In genomic region chr2:105517814-105518705, GRCh38 we compare ENCODE assay signal across 10 cellular contexts.
A peak's percentile ranks its signal among the peaks of the same experiment; 100 is the strongest.
DNase-seq lines count a peak whose midpoint lies in the region; ATAC-seq and TF ChIP-seq lines count a peak whose summit lies in the region.
"Had no signal": no experiment of that assay in that cellular context is flagged by ENCODE, and none has a peak within 500 bp of the region (broad histone marks: within the 10 kb centered on the region; RNA-seq: fewer than 3 reads in every experiment).

No MANE protein-coding gene starts in this region.

- H3K27ac ChIP-seq in C4-2B (peak overlapping the region; percentile 6; the same call in 1 of the 2 replicates), RWPE1 (peak overlapping the region; percentile 4; the same call in 1 of the 2 replicates)
- H3K27ac ChIP-seq: HL-60 had no signal

- CTCF ChIA-PET in RWPE1 (lab: Yijun Ruan, JAX): interaction anchor here (0.6 to 0.9 kb wide), 3 partner anchors 149 to 1699 kb away, joined by 5 to 7 read pairs (median 5); no protein-coding TSS in a partner anchor
- CTCF ChIA-PET in activated CD8-positive, alpha-beta T cell treated with anti-CD3 and anti-CD28 coated beads for 36 hours (lab: Charles Lee): interaction anchor here (0.9 to 6.0 kb wide), 2 partner anchors 149 to 150 kb away, joined by 4 to 55 read pairs; no protein-coding TSS in a partner anchor

- H3K4me1 Mint-ChIP-seq in activated CD8-positive, alpha-beta T cell treated with anti-CD3 and anti-CD28 coated beads for 36 hours (ENCODE audit: low read depth): no peaks in the 10 kb centered on the region

- no peak overlapping the region for H3K4me3 Mint-ChIP-seq in activated CD8-positive, alpha-beta T cell treated with anti-CD3 and anti-CD28 coated beads for 36 hours

- no peak overlapping the region for H3K27ac Mint-ChIP-seq in activated CD8-positive, alpha-beta T cell treated with anti-CD3 and anti-CD28 coated beads for 36 hours

- no peaks in the 10 kb centered on the region for H3K27me3 Mint-ChIP-seq in activated CD8-positive, alpha-beta T cell treated with anti-CD3 and anti-CD28 coated beads for 36 hours

- no peaks in the 10 kb centered on the region for H3K36me3 Mint-ChIP-seq in activated CD8-positive, alpha-beta T cell treated with anti-CD3 and anti-CD28 coated beads for 36 hours (ENCODE audit: low read depth)

- POLR2A ChIA-PET in RWPE1 (lab: Yijun Ruan, JAX; ENCODE audit: low non-redundant PET): no interaction called here
- POLR2A ChIA-PET in activated CD8-positive, alpha-beta T cell treated with anti-CD3 and anti-CD28 coated beads for 36 hours (lab: Charles Lee): interaction anchor here (0.9 kb wide), 1 partner anchor 90 kb away, joined by 4 read pairs; no protein-coding TSS in a partner anchor

- TF ChIP-seq CTCF in C4-2B (conservative IDR thresholded peaks at IDR 0.05) (no peak), RWPE1 (conservative IDR thresholded peaks at IDR 0.05; ENCODE audit: low read depth) (no peak)
- TF ChIP-seq CTCF in activated CD8-positive, alpha-beta T cell treated with anti-CD3 and anti-CD28 coated beads for 36 hours (IDR thresholded peaks at IDR 0.05): no peak

- intact Hi-C loops in activated CD8-positive, alpha-beta T cell treated with anti-CD3 and anti-CD28 coated beads for 36 hours (cut with micrococcal nuclease): no loop called here

- ATAC-seq in activated CD8-positive, alpha-beta T cell treated with anti-CD3 and anti-CD28 coated beads for 36 hours: no peak
- ATAC-seq in HG03045 (IDR thresholded peaks at IDR 0.05; ENCODE audit: unreplicated experiment) (no peak), GM19467 (IDR thresholded peaks at IDR 0.05; ENCODE audit: unreplicated experiment) (no peak)

- DNase-seq in RWPE1 (ENCODE audit: low spot score) (no peak), fibroblast of the conjunctiva (ENCODE audit: low read depth) (peak; percentile 72), pons (ENCODE audit: low spot score) (peak; percentile 11), NCI-H187 (lab: John Stamatoyannopoulos, UW) (no peak)
- DNase-seq in activated CD8-positive, alpha-beta T cell treated with anti-CD3 and anti-CD28 coated beads for 36 hours: no peak
- DNase-seq: stimulated activated CD4-positive, alpha-beta T cell treated with anti-CD3 and anti-CD28 coated beads, Interleukin-15, amount 100 ng/mL, for 24 hours had no signal

- H3K9me3 Mint-ChIP-seq in activated CD8-positive, alpha-beta T cell treated with anti-CD3 and anti-CD28 coated beads for 36 hours: no peaks in the 10 kb centered on the region

Comparison
In these comparisons a context has a peak if more than half of its experiments do, and no peak if none do; other contexts are left out.
1. DNase-seq: peak in fibroblast of the conjunctiva (single experiment) and pons (single experiment); none in RWPE1 (single experiment), activated CD8-positive, alpha-beta T cell treated with anti-CD3 and anti-CD28 coated beads for 36 hours (single experiment) and NCI-H187 (0 of 2).